8 cellular contexts compared by ENCODE assay signal in genomic region chr18:12883684-12884520, GRCh38. TPM values are rescaled to one million over a fixed set of nuclear protein-coding genes. Genes with fewer than 3 reads are reported as not detected.
DNase-seq lines count a peak whose midpoint lies in the region; ATAC-seq and TF ChIP-seq lines count a peak whose summit lies in the region.

TSS of gene PTPN2 (minus strand) at chr18:12884237. CDS start at chr18:12884141, 96 bp downstream.

- H3K4me2 ChIP-seq in PC-3 (ENCODE audit: low read length) = peak within 1 kb of the TSS; percentile 86

- H3K27ac ChIP-seq in PC-3 (ENCODE audit: low read length) = peak within 1 kb of the TSS; percentile 93
- peak within 1 kb of the TSS; percentile 94 for H3K27ac ChIP-seq in epithelial cell of prostate
- peak within 1 kb of the TSS; percentile 100 for H3K27ac ChIP-seq in mucosa of rectum (ENCODE audit: low read depth in 2 of 2, low read length in 2 of 2)

- 0 out of 2 replicates have a peak, but pooled peaks cover 2% of the 10 kb centered on the region for H3K36me3 ChIP-seq in PC-3 (ENCODE audit: low read depth, low read length)
- no peaks in the 10 kb centered on the region for H3K36me3 ChIP-seq in mucosa of rectum (ENCODE audit: control insufficient read depth in 2 of 2, insufficient read depth in 2 of 2, low read length in 2 of 2)

- CTCF ChIA-PET in PC-3 (lab: Charles Lee) = interaction anchor here (0.6 to 1.3 kb wide), 4 partner anchors 43 to 198 kb away, joined by 3 to 4 read pairs (median 4); no protein-coding TSS in a partner anchor

- H3K9me3 ChIP-seq in PC-3 (ENCODE audit: low read length) (no peaks in the 10 kb centered on the region), mucosa of rectum (ENCODE audit: control insufficient read depth in 2 of 2, low read length in 2 of 2) (no peaks in the 10 kb centered on the region)

- H3K9ac ChIP-seq in PC-3 (ENCODE audit: low read length) = peak within 1 kb of the TSS; percentile 97
- H3K9ac ChIP-seq in mucosa of rectum (ENCODE audit: low read depth in 1 of 2, low read length in 2 of 2) = peak within 1 kb of the TSS; percentile 93 to 94

- peak; percentile 53 for ATAC-seq in GM21717 (IDR thresholded peaks at IDR 0.05; ENCODE audit: unreplicated experiment)
- peak; percentile 90 for ATAC-seq in PC-3

- DNase-seq in DMS53 (lab: John Stamatoyannopoulos, UW) (peak; percentile 99), PC-3 (peak; percentile 96), activated T-cell treated with anti-CD3 and anti-CD28 coated beads for 48 hours (ENCODE audit: low read depth) (peak; percentile 91), epithelial cell of prostate (ENCODE audit: low read depth, low spot score) (peak; percentile 68)
- peak; percentile 92 for DNase-seq in Jurkat, Clone E6-1 (ENCODE audit: low read depth, low spot score)
- peak; percentile 74 to 89 for DNase-seq in stimulated activated CD8-positive, alpha-beta memory T cell treated with anti-CD3 and anti-CD28 coated beads, Interleukin-4, amount 100 ng/mL, for 4 hours (ENCODE audit: low read depth in 2 of 2, low spot score in 1 of 2)

- H3K4me3 ChIP-seq in Jurkat, Clone E6-1 (ENCODE audit: low read length) = peak within 1 kb of the TSS; percentile 93
- H3K4me3 ChIP-seq in PC-3 (ENCODE audit: low read length) (peak within 1 kb of the TSS; percentile 95), mucosa of rectum (ENCODE audit: low read length in 2 of 2) (peak within 1 kb of the TSS; percentile 81 to 90)

- no TSS peak for BruUV-seq in PC-3 (replicated peaks; lab: Mats Ljungman, UMichigan)

- H3K4me1 ChIP-seq in PC-3 (ENCODE audit: insufficient read depth, low read length) (peaks cover 16% of the 10 kb centered on the region), mucosa of rectum (ENCODE audit: control insufficient read depth in 2 of 2, insufficient read depth in 2 of 2, low read length in 2 of 2) (peaks cover 13 to 16% of the 10 kb centered on the region in 2 donors)

- H2AFZ ChIP-seq in PC-3 (ENCODE audit: low read length) = peak within 1 kb of the TSS; percentile 90

- no peaks in the 10 kb centered on the region for H3K27me3 ChIP-seq in PC-3 (ENCODE audit: low read length)
- H3K27me3 ChIP-seq in mucosa of rectum (ENCODE audit: control insufficient read depth in 2 of 2, insufficient read depth in 2 of 2, low read length in 2 of 2) = no peaks in the 10 kb centered on the region

- H3K79me2 ChIP-seq in PC-3 (ENCODE audit: low read length) = peaks cover 48% of the 10 kb centered on the region

- no peaks in the 10 kb centered on the region for H3K9me2 ChIP-seq in PC-3 (replicated peaks; ENCODE audit: low read length)

- POLR2A ChIA-PET in PC-3 (lab: Charles Lee; ENCODE audit: unreplicated experiment) = interaction anchor here (0.6 to 1.3 kb wide), 42 partner anchors 17 to 628 kb away, joined by 3 to 21 read pairs (median 6); partner anchors contain the start of genes AFG3L2, CEP192 and PRELID3A

- TF ChIP-seq CTCF in PC-3 (conservative IDR thresholded peaks at IDR 0.05; ENCODE audit: low read depth, low read length) = no peak

- intact Hi-C loops in PC-3 (cut with micrococcal nuclease) = loop anchor here (1.0 to 2.0 kb wide), 2 partner anchors 21 to 143 kb away; no protein-coding TSS in a partner anchor

- H3F3A ChIP-seq in PC-3 (ENCODE audit: low read length, unreplicated experiment) = no peaks in the 10 kb centered on the region

- H4K20me1 ChIP-seq in PC-3 (ENCODE audit: low read length) = peaks cover 42% of the 10 kb centered on the region

RNA-seq across cellular contexts. Expression of gene PTPN2, which starts in this region (rescaled TPM):
- 107 TPM for polyA plus RNA-seq in Jurkat, Clone E6-1 (2012; ENCODE audit: insufficient read depth, insufficient read length)
- total RNA-seq in PC-3 (2014; rRNA removed) = 59.8 and 62.4 TPM in 2 replicates

Comparison
In these comparisons a context has a peak if more than half of its experiments do, and no peak if none do; other contexts are left out.
1. Peak in every context shown above with its lines: DNase-seq, ATAC-seq, H3K4me3 ChIP-seq and H3K27ac ChIP-seq.